Comparison of ENCODE assay signal across 22 cellular contexts in the genomic region with DNA sequence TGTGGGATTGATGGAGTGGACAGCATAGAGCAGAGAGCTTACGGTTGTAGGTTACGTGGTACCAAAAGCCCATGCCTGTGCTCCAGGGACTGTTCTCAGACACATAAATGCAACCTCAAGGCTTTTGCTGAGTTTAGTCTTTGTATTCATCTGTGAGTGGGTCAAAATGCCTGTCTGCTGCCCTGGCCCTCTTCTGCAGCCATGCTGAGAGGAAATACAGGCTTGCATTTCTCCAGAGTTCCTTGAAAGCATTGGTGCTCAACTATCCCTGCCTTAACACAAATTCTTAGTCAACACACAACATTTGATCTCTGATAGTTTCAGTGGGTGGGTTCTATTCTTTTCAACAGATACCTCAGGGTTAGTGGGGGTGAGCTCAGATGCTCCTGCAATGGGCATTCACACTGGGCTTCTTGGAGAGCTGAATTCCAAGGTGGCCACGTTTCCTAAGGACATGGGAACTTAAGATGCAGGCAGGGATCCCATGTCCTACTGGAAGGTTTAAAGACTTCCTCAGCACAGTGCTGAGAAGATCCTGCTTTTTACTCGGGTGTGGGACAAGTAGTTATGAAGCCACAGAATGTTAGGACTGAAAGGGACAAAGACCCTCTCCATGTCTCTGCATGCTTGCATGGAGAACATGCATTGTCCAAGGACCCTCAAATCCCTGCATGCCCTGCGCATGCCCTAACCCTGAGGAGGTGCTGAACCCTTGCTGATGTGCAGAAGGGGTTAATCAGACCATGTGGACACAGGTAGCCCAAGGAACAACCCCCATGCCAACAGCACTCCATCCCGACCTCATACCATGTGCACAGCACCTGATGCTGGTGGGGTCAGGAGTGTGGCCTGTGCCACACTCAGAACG. TPM values are rescaled to one million over a fixed set of nuclear protein-coding genes. Genes with fewer than 3 reads are reported as not detected.
DNase-seq lines count a peak whose midpoint lies in the region; TF ChIP-seq lines count a peak whose summit lies in the region.
"Had no signal": no experiment of that assay in that cellular context is flagged by ENCODE, and none has a peak within 500 bp of the region (broad histone marks: within the 10 kb centered on the region; RNA-seq: fewer than 3 reads in every experiment).

No MANE protein-coding gene starts in this region.

- H3K27ac Mint-ChIP-seq in activated naive CD4-positive, alpha-beta T cell treated with anti-CD3 and anti-CD28 coated beads for 36 hours: peak overlapping the region; percentile 95
- H3K27ac Mint-ChIP-seq in activated naive CD8-positive, alpha-beta T cell: peak overlapping the region; percentile 99

- H4K20me1 ChIP-seq in OCI-LY3 (ENCODE audit: insufficient read depth, low read length): no peaks in the 10 kb centered on the region

- no peaks in the 10 kb centered on the region for H3K27me3 ChIP-seq in OCI-LY3 (ENCODE audit: low read depth, low read length)
- H3K27me3 ChIP-seq in sigmoid colon: no peaks in the 10 kb centered on the region
- H3K27me3 ChIP-seq: ascending aorta, gastroesophageal sphincter, right lobe of liver had no signal

- peaks cover 9% of the 10 kb centered on the region; the same call in 1 of the 2 replicates for H3K79me2 ChIP-seq in OCI-LY3 (ENCODE audit: low read length)

- no peak overlapping the region for H3K4me3 ChIP-seq in OCI-LY3 (ENCODE audit: low read length)
- no peak overlapping the region for H3K4me3 ChIP-seq in sigmoid colon
- H3K4me3 ChIP-seq: ascending aorta, coronary artery, gastroesophageal sphincter, right lobe of liver, SJSA1, thoracic aorta had no signal

- H3K4me2 ChIP-seq in OCI-LY3 (ENCODE audit: low read length): peak overlapping the region; percentile 69

- TF ChIP-seq POLR2A in sigmoid colon (IDR thresholded peaks at IDR 0.05): no peak

- DNase-seq in activated naive CD4-positive, alpha-beta T cell treated with anti-CD3 and anti-CD28 coated beads for 36 hours: peak; percentile 11
- no peak for DNase-seq in activated naive CD4-positive, alpha-beta T cell (lab: John Stamatoyannopoulos, UW)
- DNase-seq in sigmoid colon: peak; percentile 40
- DNase-seq in dermis blood vessel endothelial cell: no peak
- no peak for DNase-seq in GM10266 (ENCODE audit: extremely low spot score)
- no peak for DNase-seq in SKM-1 (lab: John Stamatoyannopoulos, UW; ENCODE audit: unreplicated experiment)
- DNase-seq: Caco-2; KG1; left cardiac atrium; NCI-H2081; NCI-H510A; occipital lobe; right lobe of liver; stimulated activated CD4-positive, alpha-beta T cell treated with anti-CD3 and anti-CD28 coated beads, Interleukin-1b, Interleukin-23, amount 100 ng/mL, for 48 hours had no signal

- peak overlapping the region; percentile 38; the same call in 1 of the 2 replicates for H3K9ac ChIP-seq in OCI-LY3 (ENCODE audit: low read length)

- CTCF ChIA-PET in activated naive CD4-positive, alpha-beta T cell treated with anti-CD3 and anti-CD28 coated beads for 36 hours (lab: Charles Lee): interaction anchor here (0.9 to 5.5 kb wide), 5 partner anchors 16 to 40 kb away, joined by 3 to 77 read pairs (median 6); partner anchors contain the start of gene IL2RA

- peaks cover 65% of the 10 kb centered on the region for H3K4me1 ChIP-seq in OCI-LY3 (ENCODE audit: low read length)
- peaks cover 0 to 8% (median 1%) of the 10 kb centered on the region in 4 donors for H3K4me1 ChIP-seq in sigmoid colon
- H3K4me1 ChIP-seq: Caco-2 had no signal

- 88% methylated on average over 7 of the region's 7 CpGs for WGBS in sigmoid colon, 2 donors

- H3K4me3 Mint-ChIP-seq in activated naive CD4-positive, alpha-beta T cell treated with anti-CD3 and anti-CD28 coated beads for 36 hours: peak overlapping the region; percentile 56
- peak overlapping the region; percentile 73 for H3K4me3 Mint-ChIP-seq in activated naive CD8-positive, alpha-beta T cell

- H2AFZ ChIP-seq in OCI-LY3 (ENCODE audit: low read depth, low read length): no peak overlapping the region

- intact Hi-C loops in activated naive CD4-positive, alpha-beta T cell treated with anti-CD3 and anti-CD28 coated beads for 36 hours (cut with micrococcal nuclease): no loop called here
- intact Hi-C loops in sigmoid colon (cut with DNase I): no loop called here

- H3K36me3 ChIP-seq in OCI-LY3 (replicated peaks; ENCODE audit: low read depth, low read length) (peaks cover 4% of the 10 kb centered on the region), sigmoid colon (no peaks in the 10 kb centered on the region)
- H3K36me3 ChIP-seq: ascending aorta, gastroesophageal sphincter, right lobe of liver, SJSA1, thoracic aorta had no signal

- H3K9me3 ChIP-seq in OCI-LY3 (ENCODE audit: insufficient read depth, low read length) (no peaks in the 10 kb centered on the region), sigmoid colon (no peaks in the 10 kb centered on the region)
- H3K9me3 ChIP-seq: ascending aorta, Caco-2, gastroesophageal sphincter, right lobe of liver, SJSA1, thoracic aorta had no signal

- no peaks in the 10 kb centered on the region for H3K9me3 Mint-ChIP-seq in activated naive CD4-positive, alpha-beta T cell treated with anti-CD3 and anti-CD28 coated beads for 36 hours
- H3K9me3 Mint-ChIP-seq in activated naive CD8-positive, alpha-beta T cell (ENCODE audit: low read depth): no peaks in the 10 kb centered on the region

- no peak for TF ChIP-seq EP300 in sigmoid colon (IDR thresholded peaks at IDR 0.05)

- H3K36me3 Mint-ChIP-seq in activated naive CD4-positive, alpha-beta T cell treated with anti-CD3 and anti-CD28 coated beads for 36 hours (ENCODE audit: low read depth): peaks cover 84% of the 10 kb centered on the region
- H3K36me3 Mint-ChIP-seq in activated naive CD8-positive, alpha-beta T cell: peaks cover 42% of the 10 kb centered on the region

- no peaks in the 10 kb centered on the region for H3K27me3 Mint-ChIP-seq in activated naive CD4-positive, alpha-beta T cell treated with anti-CD3 and anti-CD28 coated beads for 36 hours (ENCODE audit: low read depth)
- H3K27me3 Mint-ChIP-seq in activated naive CD8-positive, alpha-beta T cell: no peaks in the 10 kb centered on the region

- H3K4me1 Mint-ChIP-seq in activated naive CD4-positive, alpha-beta T cell treated with anti-CD3 and anti-CD28 coated beads for 36 hours (ENCODE audit: low read depth): peaks cover 84% of the 10 kb centered on the region
- peaks cover 84% of the 10 kb centered on the region for H3K4me1 Mint-ChIP-seq in activated naive CD8-positive, alpha-beta T cell (ENCODE audit: low read depth)

- TF ChIP-seq CTCF in OCI-LY3 (IDR thresholded peaks at IDR 0.05; ENCODE audit: low read depth, low read length) (no peak), sigmoid colon (IDR thresholded peaks at IDR 0.05) (no peak), GM10266 (IDR thresholded peaks at IDR 0.05; ENCODE audit: control insufficient read depth, insufficient read depth, low read depth, missing control alignments) (no peak)

- H3K27ac ChIP-seq in OCI-LY3 (ENCODE audit: low read length): peak overlapping the region; percentile 82
- no peak overlapping the region for H3K27ac ChIP-seq in sigmoid colon
- H3K27ac ChIP-seq: ascending aorta, coronary artery, gastroesophageal sphincter, right lobe of liver, SJSA1, thoracic aorta had no signal

RNA-seq across cellular contexts. Expression of gene IL2RA, which starts 15.5 kb away (rescaled TPM):
- total RNA-seq in activated naive CD4-positive, alpha-beta T cell treated with anti-CD3 and anti-CD28 coated beads for 36 hours: 100 to 1,000 TPM; 443 to 471 TPM
- total RNA-seq in sigmoid colon (1 to 10 TPM in 2 of 4 donors, under 1 TPM in 1, not detected in 1; 0.99 to 9.0 (median 2.5) TPM), dermis blood vessel endothelial cell (not detected in 2 replicates)
- 10 to 100 TPM in 1 of 3 donors, 1 to 10 TPM in 1, under 1 TPM in 1; 0.60 to 14.0 (median 6.9) TPM for polyA plus RNA-seq in sigmoid colon
- total RNA-seq: ascending aorta, Caco-2, epithelial cell of proximal tubule, occipital lobe, SJSA1 had no signal

RNA-seq across cellular contexts. Expression of gene RBM17, which starts 42.1 kb away (rescaled TPM):
- 100 to 1,000 TPM; 157 to 162 TPM for total RNA-seq in activated naive CD4-positive, alpha-beta T cell treated with anti-CD3 and anti-CD28 coated beads for 36 hours
- total RNA-seq in sigmoid colon: 10 to 100 TPM; 50.8 to 63.1 (median 54.8) TPM
- polyA plus RNA-seq in sigmoid colon: 10 to 100 TPM; 32.8 to 74.2 (median 40.2) TPM
- 65.3 and 67.9 TPM in 2 replicates for total RNA-seq in dermis blood vessel endothelial cell

Comparison
In these comparisons a context has a peak if more than half of its experiments do, and no peak if none do; other contexts are left out.
1. DNase-seq: peak in activated naive CD4-positive, alpha-beta T cell treated with anti-CD3 and anti-CD28 coated beads for 36 hours (single experiment) and sigmoid colon (single experiment); none in activated naive CD4-positive, alpha-beta T cell (0 of 4), dermis blood vessel endothelial cell (single experiment), GM10266 (single experiment) and SKM-1 (single experiment).
2. RNA of gene IL2RA, which starts 15.5 kb away (total RNA-seq): 443 to 471 TPM in activated naive CD4-positive, alpha-beta T cell treated with anti-CD3 and anti-CD28 coated beads for 36 hours; 0.99 to 9.0 TPM in sigmoid colon and not detected in dermis blood vessel endothelial cell; every median in the first group is over 10 times any median in the second.